ENCODE assay signal across 1 cellular context in genomic region chr7:1713502-1714484, GRCh38.
TF ChIP-seq lines count a peak whose summit lies in the region.

No MANE protein-coding gene starts in this region.

TF ChIP-seq in K562, 482 proteins besides CTCF, POLR2A, EP300 and RAD21 (continued from another document and continues in another):
- TF ChIP-seq ZFP30 (CRISPR knock-in tag; IDR thresholded peaks at IDR 0.05; ENCODE audit: borderline replicate concordance) (no peak), EHMT2 (IDR thresholded peaks at IDR 0.05) (peak; percentile 64; the same call in 1 of the 2 replicates), POLR2AphosphoS2 (IDR thresholded peaks at IDR 0.05; ENCODE audit: low read length) (no peak), POLR2AphosphoS5 (IDR thresholded peaks at IDR 0.05; ENCODE audit: control insufficient read depth, insufficient read depth, low read depth, low read length) (peak; percentile 30; the same call in 1 of the 2 replicates), HDAC2 (IDR thresholded peaks at IDR 0.05) (no peak), ESRRA (IDR thresholded peaks at IDR 0.05; ENCODE audit: borderline replicate concordance, low read depth) (peak; percentile 75), SAP30 (IDR thresholded peaks at IDR 0.05; ENCODE audit: borderline replicate concordance, insufficient read depth, low read depth, low read length, poor library complexity, severe bottlenecking) (no peak), CHD4 (IDR thresholded peaks at IDR 0.05; ENCODE audit: insufficient read depth, insufficient replicate concordance, low read depth, low read length, poor library complexity, severe bottlenecking) (no peak), MECOM (CRISPR knock-in tag; IDR thresholded peaks at IDR 0.05) (no peak), HNRNPUL1 (IDR thresholded peaks at IDR 0.05; ENCODE audit: low read length) (no peak), ZBTB7A (IDR thresholded peaks at IDR 0.05; ENCODE audit: borderline replicate concordance, control insufficient read depth, low read depth, low read length) (peak; percentile 28; the same call in 1 of the 2 replicates), NKRF (IDR thresholded peaks at IDR 0.05; ENCODE audit: borderline replicate concordance) (no peak), LEF1 (IDR thresholded peaks at IDR 0.05) (0 out of 2 replicates have a peak, but pooled peaks have one; percentile 20), CLOCK (CRISPR knock-in tag; IDR thresholded peaks at IDR 0.05; ENCODE audit: borderline replicate concordance) (no peak), CBFA2T2 (conservative IDR thresholded peaks at IDR 0.05) (peak; percentile 60), DACH1 (IDR thresholded peaks at IDR 0.05; ENCODE audit: partially characterized antibody) (peak; percentile 29), ZNF780A (CRISPR knock-in tag; IDR thresholded peaks at IDR 0.05) (no peak), ZEB2 (IDR thresholded peaks at IDR 0.05) (no peak), SRSF1 (IDR thresholded peaks at IDR 0.05; ENCODE audit: low read depth, low read length) (no peak), ZNF318 (IDR thresholded peaks at IDR 0.05; ENCODE audit: borderline replicate concordance in 1 of 2, low read depth in 1 of 2) (0 out of 4 replicates have a peak, but pooled peaks of 1 of the 2 experiments have one; percentile 33), CSDE1 (IDR thresholded peaks at IDR 0.05) (no peak), BHLHE40 (IDR thresholded peaks at IDR 0.05; ENCODE audit: low read length) (peak; percentile 88), SMARCE1 (IDR thresholded peaks at IDR 0.05) (no peak), ID3 (CRISPR knock-in tag; IDR thresholded peaks at IDR 0.05) (no peak), ID3 (tag; IDR thresholded peaks at IDR 0.05) (peak; percentile 91), PREB (CRISPR knock-in tag; IDR thresholded peaks at IDR 0.05) (no peak), FOXP4 (CRISPR knock-in tag; IDR thresholded peaks at IDR 0.05; ENCODE audit: borderline replicate concordance) (no peak), NR1H2 (CRISPR knock-in tag; IDR thresholded peaks at IDR 0.05) (no peak), ZNF184 (CRISPR knock-in tag; IDR thresholded peaks at IDR 0.05) (no peak), HES1 (IDR thresholded peaks at IDR 0.05; ENCODE audit: low read depth) (peak; percentile 69), EGR1 (conservative IDR thresholded peaks at IDR 0.05) (peak; percentile 63), PTTG1 (tag; IDR thresholded peaks at IDR 0.05; ENCODE audit: low read depth) (no peak), ZNF444 (CRISPR knock-in tag; IDR thresholded peaks at IDR 0.05) (no peak), ZNF311 (CRISPR knock-in tag; IDR thresholded peaks at IDR 0.05) (no peak), VEZF1 (CRISPR knock-in tag; IDR thresholded peaks at IDR 0.05) (peak; percentile 36), TEAD4 (IDR thresholded peaks at IDR 0.05; ENCODE audit: low read length) (0 out of 2 replicates have a peak, but pooled peaks have one; percentile 28), TEAD4 (CRISPR knock-in tag; IDR thresholded peaks at IDR 0.05; ENCODE audit: borderline replicate concordance) (no peak), CREM (IDR thresholded peaks at IDR 0.05; ENCODE audit: low read depth) (peak; percentile 20; the same call in 1 of the 2 replicates), MNT (conservative IDR thresholded peaks at IDR 0.05) (peak in 1 of 2 experiments; percentile 43; a peak in 1 of 4 replicates)
